15 cellular contexts compared by ENCODE assay signal in genomic region chr1:30478799-30479198, GRCh38.
"Had no signal": no experiment of that assay in that cellular context is flagged by ENCODE, and none has a peak within 500 bp of the region (broad histone marks: within the 10 kb centered on the region; RNA-seq: fewer than 3 reads in every experiment).

No MANE protein-coding gene starts in this region.

- FAIRE-seq: colon, keratinocyte, small intestine had no signal

- DNase-seq: effector memory CD8-positive, alpha-beta T cell; gastrocnemius medialis; left lung; lower lobe of right lung; naive B cell; small intestine; stimulated activated CD4-positive, alpha-beta T cell treated with anti-CD3 and anti-CD28 coated beads, Interleukin-4, amount 100 ng/mL, for 1 hour; stimulated activated CD8-positive, alpha-beta memory T cell treated with anti-CD3 and anti-CD28 coated beads, Interleukin-4, amount 100 ng/mL, for 48 hours; testis had no signal

- H3K27me3 ChIP-seq: gastrocnemius medialis, testis had no signal

- H3K4me1 ChIP-seq: esophagus muscularis mucosa, gastrocnemius medialis, left lung, lower lobe of right lung, testis, tibial nerve had no signal

- H3K36me3 ChIP-seq: esophagus muscularis mucosa, gastrocnemius medialis, left lung, lower lobe of right lung, tibial nerve had no signal

- ATAC-seq: effector memory CD8-positive, alpha-beta T cell; gastrocnemius medialis; left lung; lower lobe of right lung; stimulated activated effector memory CD8-positive, alpha-beta T cell treated with anti-CD3 and anti-CD28 coated beads, Interleukin-12 subunit alpha, Interleukin-12 subunit beta, amount 100 ng/mL, for 72 hours had no signal

- H3K27ac ChIP-seq: epithelial cell of prostate, esophagus muscularis mucosa, gastrocnemius medialis, left lung, lower lobe of right lung, testis, tibial nerve had no signal

- H3K4me3 ChIP-seq: esophagus muscularis mucosa, gastrocnemius medialis, left lung, lower lobe of right lung, testis, tibial nerve had no signal

- H3K9me3 ChIP-seq: testis had no signal
